Comparison of ENCODE assay signal across 18 cellular contexts in the genomic region with DNA sequence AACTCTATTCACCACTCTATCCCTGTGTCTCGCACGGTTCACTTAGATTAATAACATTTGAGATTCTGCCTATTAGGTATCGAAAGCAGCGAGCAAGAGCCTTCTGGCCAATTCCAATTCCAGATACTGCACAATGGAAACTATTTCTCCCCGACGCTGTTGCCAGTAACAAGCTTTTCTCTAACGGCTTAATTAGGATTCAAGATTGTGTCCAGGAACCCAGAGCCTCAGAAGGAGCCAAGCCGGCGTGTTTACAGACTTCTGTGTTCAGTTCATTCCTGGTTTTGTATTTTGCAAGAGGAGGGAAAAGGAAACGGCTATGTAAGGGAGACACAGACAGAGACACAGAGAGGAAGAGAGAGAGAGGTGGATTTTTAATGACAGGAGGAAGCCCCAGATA.
DNase-seq lines count a peak whose midpoint lies in the region; ATAC-seq and TF ChIP-seq lines count a peak whose summit lies in the region.
"Had no signal": no experiment of that assay in that cellular context is flagged by ENCODE, and none has a peak within 500 bp of the region (broad histone marks: within the 10 kb centered on the region; RNA-seq: fewer than 3 reads in every experiment).

No MANE protein-coding gene starts in this region.

- no peaks in the 10 kb centered on the region for H4K20me1 ChIP-seq in GM23248 (ENCODE audit: insufficient read depth)

- H3K9ac ChIP-seq in GM23248 (no peak overlapping the region), skeletal muscle tissue (ENCODE audit: low read depth in 1 of 3, low read length in 3 of 3) (peak overlapping the region in 2 of 3 donors; percentile 15 to 63)

- H3F3A ChIP-seq in GM23248 (ENCODE audit: insufficient read depth) = no peaks in the 10 kb centered on the region

- WGBS in GM23248 (ENCODE audit: low coverage in 1 of 2, low lambda C conversion rate in 2 of 2, missing lambda C conversion rate in 2 of 2), 2 experiments = 3 to 4% methylated on average over 10 of the region's 10 CpGs

- no peaks in the 10 kb centered on the region for H3K36me3 ChIP-seq in GM23248 (ENCODE audit: low read depth)
- peaks cover 0 to 11% (median 6%) of the 10 kb centered on the region in 3 donors for H3K36me3 ChIP-seq in skeletal muscle tissue (ENCODE audit: control insufficient read depth in 3 of 3, insufficient read depth in 3 of 3, low read length in 3 of 3)
- H3K36me3 ChIP-seq: cardiac muscle cell, upper lobe of left lung had no signal

- H3K4me3 ChIP-seq in GM23248 (no peak overlapping the region), fibroblast of mammary gland (ENCODE audit: control insufficient read depth, low read depth, low read length) (no peak overlapping the region), skeletal muscle tissue (ENCODE audit: low read length in 3 of 3) (peak overlapping the region; percentile 40 to 59 (median 49))
- H3K4me3 ChIP-seq: cardiac muscle cell, upper lobe of left lung had no signal

- no peaks in the 10 kb centered on the region for H3K79me2 ChIP-seq in GM23248 (ENCODE audit: insufficient read depth)

- in situ Hi-C loops in GM23248 (cut with MboI) = no loop called here

- ATAC-seq in HG02623 (IDR thresholded peaks at IDR 0.05; ENCODE audit: unreplicated experiment) (no peak), GM18517 (IDR thresholded peaks at IDR 0.05; ENCODE audit: unreplicated experiment) (no peak)
- ATAC-seq: SK-N-SH treated with all-trans-retinoic acid at 6 μM for 48 hours had no signal

- H3K9me3 ChIP-seq in GM23248 (ENCODE audit: low read depth) (no peaks in the 10 kb centered on the region), skeletal muscle tissue (ENCODE audit: control insufficient read depth in 3 of 3, low read length in 3 of 3) (no peaks in the 10 kb centered on the region)

- H3K4me3 Mint-ChIP-seq in mesothelial cell of epicardium = no peak overlapping the region
- H3K4me3 Mint-ChIP-seq: activated T-helper 1 cell treated with anti-CD3 and anti-CD28 coated beads, Interleukin-12 subunit alpha, Interleukin-12 subunit beta, Interleukin-2, Interleukin-4 antibody, amounts not matched to agents 30 ng/mL and 10 ng/mL and 1 ng/mL, durations not matched to agents 14 hours and 24 hours and 36 hours; B cell; HFFc6 had no signal

- peak overlapping the region; percentile 62 for H2AFZ ChIP-seq in GM23248

- peak overlapping the region; percentile 48 for H3K27ac Mint-ChIP-seq in mesothelial cell of epicardium
- H3K27ac Mint-ChIP-seq: activated T-helper 1 cell treated with anti-CD3 and anti-CD28 coated beads, Interleukin-12 subunit alpha, Interleukin-12 subunit beta, Interleukin-2, Interleukin-4 antibody, amounts not matched to agents 30 ng/mL and 10 ng/mL and 1 ng/mL, durations not matched to agents 14 hours and 24 hours and 36 hours; B cell; HFFc6 had no signal

- H3K27ac ChIP-seq in GM23248 = no peak overlapping the region
- H3K27ac ChIP-seq in skeletal muscle tissue (ENCODE audit: low read depth, low read length) = peak overlapping the region; percentile 79
- H3K27ac ChIP-seq: cardiac muscle cell, upper lobe of left lung had no signal

- H3K4me1 Mint-ChIP-seq in mesothelial cell of epicardium = no peaks in the 10 kb centered on the region
- H3K4me1 Mint-ChIP-seq: B cell had no signal

- H3K9me2 ChIP-seq in GM23248 (ENCODE audit: insufficient read depth) = no peaks in the 10 kb centered on the region

- H3K36me3 Mint-ChIP-seq in mesothelial cell of epicardium = peaks cover 3% of the 10 kb centered on the region

- no peaks in the 10 kb centered on the region for H3K27me3 ChIP-seq in GM23248 (replicated peaks; ENCODE audit: insufficient read depth)
- H3K27me3 ChIP-seq in skeletal muscle tissue (ENCODE audit: control insufficient read depth in 3 of 3, insufficient read depth in 3 of 3, low read length in 3 of 3) = no peaks in the 10 kb centered on the region
- H3K27me3 ChIP-seq: cardiac muscle cell, upper lobe of left lung had no signal

- H3K9me3 Mint-ChIP-seq in mesothelial cell of epicardium = peaks cover 4% of the 10 kb centered on the region
- H3K9me3 Mint-ChIP-seq: activated T-helper 1 cell treated with anti-CD3 and anti-CD28 coated beads, Interleukin-12 subunit alpha, Interleukin-12 subunit beta, Interleukin-2, Interleukin-4 antibody, amounts not matched to agents 30 ng/mL and 10 ng/mL and 1 ng/mL, durations not matched to agents 14 hours and 24 hours and 36 hours had no signal

- no peak overlapping the region for H3K4me2 ChIP-seq in GM23248 (ENCODE audit: unreplicated experiment)

- H3K27me3 Mint-ChIP-seq in mesothelial cell of epicardium (ENCODE audit: low read depth) = peaks cover 10% of the 10 kb centered on the region

- H3K4me1 ChIP-seq in GM23248 (ENCODE audit: insufficient read depth) (no peaks in the 10 kb centered on the region), skeletal muscle tissue (ENCODE audit: control insufficient read depth in 3 of 3, insufficient read depth in 3 of 3, low read length in 3 of 3) (peaks cover 7 to 12% (median 7%) of the 10 kb centered on the region in 3 donors)
- H3K4me1 ChIP-seq: upper lobe of left lung had no signal

- no peak for TF ChIP-seq CTCF in fibroblast of mammary gland (conservative IDR thresholded peaks at IDR 0.05; ENCODE audit: control insufficient read depth, insufficient read depth, low read depth, low read length)
- no peak for TF ChIP-seq CTCF in mesothelial cell of epicardium (IDR thresholded peaks at IDR 0.05; ENCODE audit: unreplicated experiment)

- DNase-seq in GM23248 (peak; percentile 13), fibroblast of mammary gland (ENCODE audit: low read depth) (peak; percentile 47), mesothelial cell of epicardium (ENCODE audit: low spot score in 2 of 2, unreplicated experiment in 2 of 2) (no peak), A172 (ENCODE audit: low spot score) (no peak), NCI-H1092 (lab: John Stamatoyannopoulos, UW) (no peak)
- DNase-seq: DMS79 treated with DMSO at 0.1 percent for 48 hours; erythroblast; HFFc6; NCI-H1436 treated with DMSO at 0.1 percent for 48 hours; NK-92 treated with Interleukin-12 subunit alpha and Interleukin-12 subunit beta, amount 100 ng/mL, for 24 hours; upper lobe of left lung had no signal

Comparison
In these comparisons a context has a peak if more than half of its experiments do, and no peak if none do; other contexts are left out.
1. DNase-seq: peak in GM23248 (single experiment) and fibroblast of mammary gland (single experiment); none in mesothelial cell of epicardium (0 of 2), A172 (single experiment) and NCI-H1092 (single experiment).
2. H3K4me3 ChIP-seq: peak in skeletal muscle tissue (3 of 3); none in GM23248 (single experiment) and fibroblast of mammary gland (single experiment).